Comparison of ENCODE assay signal across 8 cellular contexts in genomic region chr1:224183591-224184312, GRCh38. TPM values are rescaled to one million over a fixed set of nuclear protein-coding genes. Genes with fewer than 3 reads are reported as not detected.
DNase-seq lines count a peak whose midpoint lies in the region; ATAC-seq and TF ChIP-seq lines count a peak whose summit lies in the region.

No MANE protein-coding gene starts in this region.

- peak; percentile 78 for DNase-seq in Caki2 (ENCODE audit: low read depth)
- DNase-seq in OCI-M1 (lab: John Stamatoyannopoulos, UW) = peak; percentile 74
- DNase-seq in fibroblast of the aortic adventitia (ENCODE audit: low read depth) = peak; percentile 60
- DNase-seq in nephron progenitor cell = peak; percentile 62

- H3K4me3 Mint-ChIP-seq in activated T-helper 17 cell treated with anti-CD3 and anti-CD28 coated beads, Interleukin-2, amount 50 U/mL, for 72 hours = peak overlapping the region; percentile 92
- peak overlapping the region; percentile 88 for H3K4me3 Mint-ChIP-seq in nephron progenitor cell

- in situ Hi-C loops in Caki2 (cut with HindIII; ENCODE audit: low pct_unique_long_range_greater_than_20kb, low sequenced_read_pairs) = no loop called here

- peaks cover 24% of the 10 kb centered on the region for H3K4me1 Mint-ChIP-seq in activated T-helper 17 cell treated with anti-CD3 and anti-CD28 coated beads, Interleukin-2, amount 50 U/mL, for 72 hours
- H3K4me1 Mint-ChIP-seq in nephron progenitor cell = peaks cover 39% of the 10 kb centered on the region

- peak overlapping the region; percentile 82 for H3K4me3 ChIP-seq in fibroblast of the aortic adventitia (ENCODE audit: low read depth, low read length)

- H3K27ac ChIP-seq in temporal lobe (ENCODE audit: low read depth, low read length) = peak overlapping the region; percentile 80

- peaks cover 43% of the 10 kb centered on the region for H3K36me3 Mint-ChIP-seq in activated T-helper 17 cell treated with anti-CD3 and anti-CD28 coated beads, Interleukin-2, amount 50 U/mL, for 72 hours (ENCODE audit: low read depth)
- peaks cover 37% of the 10 kb centered on the region for H3K36me3 Mint-ChIP-seq in nephron progenitor cell (ENCODE audit: low read depth)

- ATAC-seq in GM19463 (IDR thresholded peaks at IDR 0.05; ENCODE audit: unreplicated experiment) (peak; percentile 55), HG03571 (IDR thresholded peaks at IDR 0.05; ENCODE audit: unreplicated experiment) (peak; percentile 36)
- ATAC-seq in activated T-helper 17 cell treated with anti-CD3 and anti-CD28 coated beads, Interleukin-2, amount 50 U/mL, for 72 hours (replicated peaks) = peak; percentile 58

- no peaks in the 10 kb centered on the region for H3K27me3 Mint-ChIP-seq in activated T-helper 17 cell treated with anti-CD3 and anti-CD28 coated beads, Interleukin-2, amount 50 U/mL, for 72 hours
- H3K27me3 Mint-ChIP-seq in nephron progenitor cell (ENCODE audit: low read depth, poor library complexity) = peaks cover 7% of the 10 kb centered on the region

- TF ChIP-seq CTCF in fibroblast of the aortic adventitia (IDR thresholded peaks at IDR 0.05; ENCODE audit: insufficient read depth, low read length) = no peak
- no peak for TF ChIP-seq CTCF in nephron progenitor cell (IDR thresholded peaks at IDR 0.05)

- H3K27ac Mint-ChIP-seq in activated T-helper 17 cell treated with anti-CD3 and anti-CD28 coated beads, Interleukin-2, amount 50 U/mL, for 72 hours = peak overlapping the region; percentile 89
- peak overlapping the region; percentile 87 for H3K27ac Mint-ChIP-seq in nephron progenitor cell

- H3K9me3 Mint-ChIP-seq in activated T-helper 17 cell treated with anti-CD3 and anti-CD28 coated beads, Interleukin-2, amount 50 U/mL, for 72 hours = no peaks in the 10 kb centered on the region
- peaks cover 13% of the 10 kb centered on the region for H3K9me3 Mint-ChIP-seq in nephron progenitor cell

RNA-seq across cellular contexts. Expression of gene DEGS1, which starts 0.7 kb away (rescaled TPM):
- 107 and 120 TPM in 2 replicates for total RNA-seq in Caki2 (2014; rRNA removed; shearing (Covaris generic); ENCODE audit: low replicate concordance)
- 10 to 100 TPM; 37.7 to 72.3 TPM for total RNA-seq in activated T-helper 17 cell treated with anti-CD3 and anti-CD28 coated beads, Interleukin-2, amount 50 U/mL, for 72 hours
- total RNA-seq in fibroblast of the aortic adventitia (ENCODE audit: low replicate concordance) = 32.6 and 125 TPM in 2 replicates
- 45.7 TPM for total RNA-seq in temporal lobe

Comparison
In these comparisons a context has a peak if more than half of its experiments do, and no peak if none do; other contexts are left out.
1. Peak in every context shown above with its lines: DNase-seq, ATAC-seq, H3K4me3 ChIP-seq and H3K27ac ChIP-seq.